In the genomic region with DNA sequence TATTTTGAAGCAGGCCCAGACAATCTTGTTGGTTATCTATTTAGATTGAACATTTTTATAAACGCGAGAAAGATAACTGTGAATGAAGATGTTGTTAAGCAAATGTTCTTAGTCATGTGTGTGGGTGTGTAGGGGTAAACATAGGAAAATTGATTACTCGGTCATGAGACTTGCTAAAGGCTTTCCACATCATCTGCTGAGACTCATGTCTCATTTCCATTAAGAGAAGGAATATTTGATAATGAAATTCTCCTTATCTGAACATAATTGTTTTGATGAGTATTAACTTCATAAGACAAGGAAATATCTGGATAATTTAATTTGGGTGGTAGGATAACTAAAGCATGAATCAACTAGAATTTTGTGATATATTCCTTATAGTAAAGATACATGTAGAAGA, we compare ENCODE assay signal across 1 cellular context.
TF ChIP-seq lines count a peak whose summit lies in the region.

No MANE protein-coding gene starts in this region.

TF ChIP-seq in GM23338, 12 proteins besides CTCF, POLR2A, EP300 and RAD21 (continued from another document):
- TF ChIP-seq REST (IDR thresholded peaks at IDR 0.05; ENCODE audit: unreplicated experiment): no peak
- TF ChIP-seq, protein P1, sequence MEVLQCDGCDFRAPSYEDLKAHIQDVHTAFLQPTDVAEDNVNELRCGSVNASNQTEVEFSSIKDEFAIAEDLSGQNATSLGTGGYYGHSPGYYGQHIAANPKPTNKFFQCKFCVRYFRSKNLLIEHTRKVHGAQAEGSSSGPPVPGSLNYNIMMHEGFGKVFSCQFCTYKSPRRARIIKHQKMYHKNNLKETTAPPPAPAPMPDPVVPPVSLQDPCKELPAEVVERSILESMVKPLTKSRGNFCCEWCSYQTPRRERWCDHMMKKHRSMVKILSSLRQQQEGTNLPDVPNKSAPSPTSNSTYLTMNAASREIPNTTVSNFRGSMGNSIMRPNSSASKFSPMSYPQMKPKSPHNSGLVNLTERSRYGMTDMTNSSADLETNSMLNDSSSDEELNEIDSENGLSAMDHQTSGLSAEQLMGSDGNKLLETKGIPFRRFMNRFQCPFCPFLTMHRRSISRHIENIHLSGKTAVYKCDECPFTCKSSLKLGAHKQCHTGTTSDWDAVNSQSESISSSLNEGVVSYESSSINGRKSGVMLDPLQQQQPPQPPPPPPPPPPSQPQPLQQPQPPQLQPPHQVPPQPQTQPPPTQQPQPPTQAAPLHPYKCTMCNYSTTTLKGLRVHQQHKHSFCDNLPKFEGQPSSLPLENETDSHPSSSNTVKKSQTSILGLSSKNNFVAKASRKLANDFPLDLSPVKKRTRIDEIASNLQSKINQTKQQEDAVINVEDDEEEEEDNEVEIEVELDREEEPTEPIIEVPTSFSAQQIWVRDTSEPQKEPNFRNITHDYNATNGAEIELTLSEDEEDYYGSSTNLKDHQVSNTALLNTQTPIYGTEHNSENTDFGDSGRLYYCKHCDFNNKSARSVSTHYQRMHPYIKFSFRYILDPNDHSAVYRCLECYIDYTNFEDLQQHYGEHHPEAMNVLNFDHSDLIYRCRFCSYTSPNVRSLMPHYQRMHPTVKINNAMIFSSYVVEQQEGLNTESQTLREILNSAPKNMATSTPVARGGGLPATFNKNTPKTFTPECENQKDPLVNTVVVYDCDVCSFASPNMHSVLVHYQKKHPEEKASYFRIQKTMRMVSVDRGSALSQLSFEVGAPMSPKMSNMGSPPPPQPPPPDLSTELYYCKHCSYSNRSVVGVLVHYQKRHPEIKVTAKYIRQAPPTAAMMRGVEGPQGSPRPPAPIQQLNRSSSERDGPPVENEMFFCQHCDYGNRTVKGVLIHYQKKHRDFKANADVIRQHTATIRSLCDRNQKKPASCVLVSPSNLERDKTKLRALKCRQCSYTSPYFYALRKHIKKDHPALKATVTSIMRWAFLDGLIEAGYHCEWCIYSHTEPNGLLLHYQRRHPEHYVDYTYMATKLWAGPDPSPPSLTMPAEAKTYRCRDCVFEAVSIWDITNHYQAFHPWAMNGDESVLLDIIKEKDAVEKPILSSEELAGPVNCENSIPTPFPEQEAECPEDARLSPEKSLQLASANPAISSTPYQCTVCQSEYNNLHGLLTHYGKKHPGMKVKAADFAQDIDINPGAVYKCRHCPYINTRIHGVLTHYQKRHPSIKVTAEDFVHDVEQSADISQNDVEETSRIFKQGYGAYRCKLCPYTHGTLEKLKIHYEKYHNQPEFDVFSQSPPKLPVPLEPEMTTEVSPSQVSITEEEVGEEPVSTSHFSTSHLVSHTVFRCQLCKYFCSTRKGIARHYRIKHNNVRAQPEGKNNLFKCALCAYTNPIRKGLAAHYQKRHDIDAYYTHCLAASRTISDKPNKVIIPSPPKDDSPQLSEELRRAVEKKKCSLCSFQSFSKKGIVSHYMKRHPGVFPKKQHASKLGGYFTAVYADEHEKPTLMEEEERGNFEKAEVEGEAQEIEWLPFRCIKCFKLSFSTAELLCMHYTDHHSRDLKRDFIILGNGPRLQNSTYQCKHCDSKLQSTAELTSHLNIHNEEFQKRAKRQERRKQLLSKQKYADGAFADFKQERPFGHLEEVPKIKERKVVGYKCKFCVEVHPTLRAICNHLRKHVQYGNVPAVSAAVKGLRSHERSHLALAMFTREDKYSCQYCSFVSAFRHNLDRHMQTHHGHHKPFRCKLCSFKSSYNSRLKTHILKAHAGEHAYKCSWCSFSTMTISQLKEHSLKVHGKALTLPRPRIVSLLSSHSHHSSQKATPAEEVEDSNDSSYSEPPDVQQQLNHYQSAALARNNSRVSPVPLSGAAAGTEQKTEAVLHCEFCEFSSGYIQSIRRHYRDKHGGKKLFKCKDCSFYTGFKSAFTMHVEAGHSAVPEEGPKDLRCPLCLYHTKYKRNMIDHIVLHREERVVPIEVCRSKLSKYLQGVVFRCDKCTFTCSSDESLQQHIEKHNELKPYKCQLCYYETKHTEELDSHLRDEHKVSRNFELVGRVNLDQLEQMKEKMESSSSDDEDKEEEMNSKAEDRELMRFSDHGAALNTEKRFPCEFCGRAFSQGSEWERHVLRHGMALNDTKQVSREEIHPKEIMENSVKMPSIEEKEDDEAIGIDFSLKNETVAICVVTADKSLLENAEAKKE (CRISPR knock-in tag; IDR thresholded peaks at IDR 0.05): no peak
- TF ChIP-seq ZNF331 (CRISPR knock-in tag; IDR thresholded peaks at IDR 0.05; ENCODE audit: low read depth): no peak
- no peak for TF ChIP-seq JUNB (IDR thresholded peaks at IDR 0.05; ENCODE audit: unreplicated experiment)
- TF ChIP-seq CREB1 (CRISPR knock-in tag; IDR thresholded peaks at IDR 0.05; ENCODE audit: low read depth): no peak
- TF ChIP-seq ETS1 (IDR thresholded peaks at IDR 0.05): no peak
- no peak for TF ChIP-seq EZH2phosphoT487 (IDR thresholded peaks at IDR 0.05; ENCODE audit: unreplicated experiment)
